8 cellular contexts compared by ENCODE assay signal in the genomic region with DNA sequence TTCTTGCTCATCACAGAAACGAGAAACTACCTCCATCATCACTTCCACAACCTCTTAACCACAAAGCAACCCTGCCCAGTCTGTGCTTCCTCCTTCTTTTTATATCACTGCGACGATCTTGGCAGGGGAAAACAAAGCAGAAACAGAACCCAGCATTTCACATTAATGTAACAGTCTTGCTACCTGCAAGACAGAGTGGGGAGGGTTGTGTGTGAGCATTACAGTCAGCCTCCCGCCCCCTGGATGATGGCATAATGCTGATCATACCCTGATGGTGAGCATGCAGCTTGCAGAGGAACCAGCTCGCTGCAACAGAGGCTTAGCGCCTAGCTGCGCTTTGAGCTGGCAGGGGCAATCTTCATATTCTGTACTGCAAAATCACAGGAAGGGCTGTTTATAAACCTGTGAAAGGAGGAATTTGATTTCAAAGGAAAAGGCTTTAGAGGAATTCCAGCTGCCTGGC.
DNase-seq lines count a peak whose midpoint lies in the region; ATAC-seq and TF ChIP-seq lines count a peak whose summit lies in the region.

No MANE protein-coding gene starts in this region.

- H3K36me3 ChIP-seq in GM06990 (ENCODE audit: control insufficient read depth, insufficient read depth, low read length) (no peaks in the 10 kb centered on the region), OCI-LY3 (replicated peaks; ENCODE audit: low read depth, low read length) (no peaks in the 10 kb centered on the region)

- no peak overlapping the region for H3K27ac ChIP-seq in OCI-LY3 (ENCODE audit: low read length)

- H3K4me1 ChIP-seq in OCI-LY3 (ENCODE audit: low read length), result peaks cover 16% of the 10 kb centered on the region

- no peak overlapping the region for H3K4me3 ChIP-seq in GM06990 (replicated peaks; ENCODE audit: low read depth, low read length)
- H3K4me3 ChIP-seq in OCI-LY3 (ENCODE audit: low read length), result peak overlapping the region; percentile 45

- H3K9me3 Mint-ChIP-seq in activated T-helper 2 cell treated with anti-CD3 and anti-CD28 coated beads, Interferon-gamma antibody, Interleukin-2, Interleukin-4, amounts not matched to agents 10 μg/mL and 5 μg/mL and 100 μg/mL, durations not matched to agents 14 hours and 24 hours and 36 hours, result no peaks in the 10 kb centered on the region

- H2AFZ ChIP-seq in OCI-LY3 (ENCODE audit: low read depth, low read length), result no peak overlapping the region

- no peaks in the 10 kb centered on the region for H3K79me2 ChIP-seq in OCI-LY3 (ENCODE audit: low read length)

- TF ChIP-seq CTCF in GM06990 (IDR thresholded peaks at IDR 0.05; ENCODE audit: insufficient read depth, low read length, poor library complexity, severe bottlenecking) (no peak), OCI-LY3 (IDR thresholded peaks at IDR 0.05; ENCODE audit: low read depth, low read length) (no peak), GM13977 (IDR thresholded peaks at IDR 0.05; ENCODE audit: extremely low read depth, insufficient read depth, missing control alignments) (no peak)

- peaks cover 12% of the 10 kb centered on the region for H3K4me1 Mint-ChIP-seq in activated T-helper 2 cell treated with anti-CD3 and anti-CD28 coated beads, Interferon-gamma antibody, Interleukin-2, Interleukin-4, amounts not matched to agents 10 μg/mL and 5 μg/mL and 100 μg/mL, durations not matched to agents 14 hours and 24 hours and 36 hours (ENCODE audit: low read depth)

- H3K36me3 Mint-ChIP-seq in activated T-helper 2 cell treated with anti-CD3 and anti-CD28 coated beads, Interferon-gamma antibody, Interleukin-2, Interleukin-4, amounts not matched to agents 10 μg/mL and 5 μg/mL and 100 μg/mL, durations not matched to agents 14 hours and 24 hours and 36 hours (ENCODE audit: low read depth), result no peaks in the 10 kb centered on the region

- intact Hi-C loops in activated T-helper 2 cell treated with anti-CD3 and anti-CD28 coated beads, Interferon-gamma antibody, Interleukin-2, Interleukin-4, amounts not matched to agents 10 μg/mL and 5 μg/mL and 100 μg/mL, durations not matched to agents 14 hours and 24 hours and 36 hours (cut with micrococcal nuclease), result loop anchor here (5.0 to 10.0 kb wide), 3 partner anchors 229 to 561 kb away; no protein-coding TSS in a partner anchor

- peak; percentile 79 for ATAC-seq in HG02610 (IDR thresholded peaks at IDR 0.05; ENCODE audit: unreplicated experiment)

- DNase-seq in GM06990 (ENCODE audit: extremely low read depth, insufficient read length) (peak; percentile 43), medulla oblongata (ENCODE audit: extremely low spot score) (peak; percentile 67), NCI-H69 (lab: John Stamatoyannopoulos, UW) (no peak), GM13977 (ENCODE audit: low spot score) (no peak)
- DNase-seq in activated T-helper 2 cell treated with anti-CD3 and anti-CD28 coated beads, Interferon-gamma antibody, Interleukin-2, Interleukin-4, amounts not matched to agents 10 μg/mL and 5 μg/mL and 100 μg/mL, durations not matched to agents 14 hours and 24 hours and 36 hours (ENCODE audit: low spot score), result peak; percentile 40
- peak; percentile 56 for DNase-seq in stimulated activated CD8-positive, alpha-beta memory T cell treated with anti-CD3 and anti-CD28 coated beads, Interleukin-4, amount 100 ng/mL, for 48 hours

- no peaks in the 10 kb centered on the region for H3K27me3 ChIP-seq in GM06990 (replicated peaks; ENCODE audit: control insufficient read depth, insufficient read depth, low read length)
- peaks cover 35% of the 10 kb centered on the region for H3K27me3 ChIP-seq in OCI-LY3 (ENCODE audit: low read depth, low read length)

- no peak overlapping the region for H3K9ac ChIP-seq in OCI-LY3 (ENCODE audit: low read length)

- no peak overlapping the region for H3K27ac Mint-ChIP-seq in activated T-helper 2 cell treated with anti-CD3 and anti-CD28 coated beads, Interferon-gamma antibody, Interleukin-2, Interleukin-4, amounts not matched to agents 10 μg/mL and 5 μg/mL and 100 μg/mL, durations not matched to agents 14 hours and 24 hours and 36 hours

- peak overlapping the region; percentile 73 for H3K4me2 ChIP-seq in OCI-LY3 (ENCODE audit: low read length)

- H3K27me3 Mint-ChIP-seq in activated T-helper 2 cell treated with anti-CD3 and anti-CD28 coated beads, Interferon-gamma antibody, Interleukin-2, Interleukin-4, amounts not matched to agents 10 μg/mL and 5 μg/mL and 100 μg/mL, durations not matched to agents 14 hours and 24 hours and 36 hours (ENCODE audit: low read depth), result peaks cover 22% of the 10 kb centered on the region

- H3K9me3 ChIP-seq in OCI-LY3 (ENCODE audit: insufficient read depth, low read length), result no peaks in the 10 kb centered on the region

- H3K4me3 Mint-ChIP-seq in activated T-helper 2 cell treated with anti-CD3 and anti-CD28 coated beads, Interferon-gamma antibody, Interleukin-2, Interleukin-4, amounts not matched to agents 10 μg/mL and 5 μg/mL and 100 μg/mL, durations not matched to agents 14 hours and 24 hours and 36 hours (ENCODE audit: low read depth), result no peak overlapping the region

- in situ Hi-C loops in GM13977 (cut with MboI; ENCODE audit: low pct_unique_long_range_greater_than_20kb, low sequenced_read_pairs, unreplicated experiment), result no loop called here

- 0 out of 2 replicates have a peak, but pooled peaks cover 3% of the 10 kb centered on the region for H4K20me1 ChIP-seq in OCI-LY3 (ENCODE audit: insufficient read depth, low read length)

Comparison
In these comparisons a context has a peak if more than half of its experiments do, and no peak if none do; other contexts are left out.
1. DNase-seq: peak in GM06990 (single experiment), activated T-helper 2 cell treated with anti-CD3 and anti-CD28 coated beads, Interferon-gamma antibody, Interleukin-2, Interleukin-4, amounts not matched to agents 10 μg/mL and 5 μg/mL and 100 μg/mL, durations not matched to agents 14 hours and 24 hours and 36 hours (single experiment), medulla oblongata (single experiment) and stimulated activated CD8-positive, alpha-beta memory T cell treated with anti-CD3 and anti-CD28 coated beads, Interleukin-4, amount 100 ng/mL, for 48 hours (single experiment); none in NCI-H69 (single experiment) and GM13977 (single experiment).